Comparison of ENCODE assay signal across 17 cellular contexts in genomic region chrX:81259714-81260395, GRCh38. TPM values are rescaled to one million over a fixed set of nuclear protein-coding genes. Genes with fewer than 3 reads are reported as not detected.
DNase-seq lines count a peak whose midpoint lies in the region; ATAC-seq, FAIRE-seq and TF ChIP-seq lines count a peak whose summit lies in the region.
"Had no signal": no experiment of that assay in that cellular context is flagged by ENCODE, and none has a peak within 500 bp of the region (broad histone marks: within the 10 kb centered on the region; RNA-seq: fewer than 3 reads in every experiment).

No MANE protein-coding gene starts in this region.

- no peaks in the 10 kb centered on the region for H3K9me3 Mint-ChIP-seq in Calu3 (ENCODE audit: low read depth, unreplicated experiment)
- H3K9me3 Mint-ChIP-seq: activated T-cell treated with anti-CD3 and anti-CD28 coated beads, Interleukin-2, amount 50 U/mL, for 24 hours; immature natural killer cell; neural crest cell had no signal

- WGBS in esophagus squamous epithelium, 2 donors = 45 to 61% methylated on average over 3 of the region's 3 CpGs
- WGBS in pancreas, 2 donors = 82 to 88% methylated on average over 3 of the region's 3 CpGs

- H3K36me3 Mint-ChIP-seq in Calu3 (ENCODE audit: insufficient read depth, unreplicated experiment) = no peaks in the 10 kb centered on the region
- H3K36me3 Mint-ChIP-seq: immature natural killer cell had no signal

- H3K4me1 ChIP-seq in esophagus squamous epithelium (peaks cover 0 to 25% (median 3%) of the 10 kb centered on the region in 3 donors), pancreas (no peaks in the 10 kb centered on the region), kidney (ENCODE audit: control insufficient read depth in 1 of 2, insufficient read depth in 1 of 2, low read depth in 1 of 2, low read length in 2 of 2) (peaks cover 2 to 13% of the 10 kb centered on the region in 2 donors)

- H3K27me3 Mint-ChIP-seq in Calu3 (ENCODE audit: unreplicated experiment) = no peaks in the 10 kb centered on the region

- H3K36me3 ChIP-seq in esophagus squamous epithelium (no peaks in the 10 kb centered on the region), pancreas (no peaks in the 10 kb centered on the region), kidney (ENCODE audit: control insufficient read depth in 1 of 2, insufficient read depth in 2 of 2, low read length in 2 of 2) (no peaks in the 10 kb centered on the region)

- CTCF ChIA-PET in Calu3 (lab: Charles Lee) = no interaction called here

- TF ChIP-seq CTCF in Calu3 (IDR thresholded peaks at IDR 0.05; ENCODE audit: unreplicated experiment) = no peak
- no peak for TF ChIP-seq CTCF in esophagus squamous epithelium (IDR thresholded peaks at IDR 0.05)
- TF ChIP-seq CTCF in pancreas (IDR thresholded peaks at IDR 0.05) = no peak
- TF ChIP-seq CTCF in kidney (IDR thresholded peaks at IDR 0.05; ENCODE audit: borderline replicate concordance, extremely low read depth, insufficient read depth) = no peak

- H3K9me3 ChIP-seq in esophagus squamous epithelium (no peaks in the 10 kb centered on the region), pancreas (no peaks in the 10 kb centered on the region), kidney (ENCODE audit: control insufficient read depth in 1 of 2, low read length in 2 of 2) (no peaks in the 10 kb centered on the region)
- H3K9me3 ChIP-seq: body of pancreas had no signal

- ATAC-seq in pancreas (peak in 1 of 4 donors; percentile 24), HG02798 (IDR thresholded peaks at IDR 0.05; ENCODE audit: poor library complexity, unreplicated experiment) (no peak)
- ATAC-seq: body of pancreas had no signal

- H3K9ac ChIP-seq in kidney (ENCODE audit: low read length in 2 of 2) = no peak overlapping the region

- DNase-seq in Calu3 (no peak), M059J (ENCODE audit: low read depth) (peak; percentile 34), esophagus squamous epithelium (lab: John Stamatoyannopoulos, UW) (no peak), pancreas (no peak), NCI-H1436 (lab: John Stamatoyannopoulos, UW) (no peak), kidney (no peak), cerebellum (ENCODE audit: low spot score) (no peak)
- DNase-seq: activated T-cell treated with anti-CD3 and anti-CD28 coated beads, Interleukin-2, amount 50 U/mL, for 24 hours; body of pancreas; C1 segment of cervical spinal cord; immature natural killer cell; NCI-H1105 treated with DMSO at 0.1 percent for 48 hours; NCI-H526; SHP77 treated with DMSO at 0.1 percent for 48 hours; stimulated activated CD4-positive, alpha-beta T cell treated with anti-CD3 and anti-CD28 coated beads, Interleukin-15, amount 100 ng/mL, for 24 hours had no signal

- no peak overlapping the region for H3K4me3 Mint-ChIP-seq in Calu3 (ENCODE audit: low read depth, unreplicated experiment)
- H3K4me3 Mint-ChIP-seq: activated T-cell treated with anti-CD3 and anti-CD28 coated beads, Interleukin-2, amount 50 U/mL, for 24 hours; immature natural killer cell; neural crest cell had no signal

- no peak for TF ChIP-seq POLR2A in esophagus squamous epithelium (IDR thresholded peaks at IDR 0.05)

- intact Hi-C loops in Calu3 (cut with micrococcal nuclease; ENCODE audit: unreplicated experiment) = loop anchor here (2.0 to 10.0 kb wide), 2 partner anchors 57 to 115 kb away; partner anchors contain the start of gene SH3BGRL
- intact Hi-C loops in esophagus squamous epithelium (cut with DNase I) = no loop called here
- intact Hi-C loops in pancreas (cut with DNase I) = no loop called here
- intact Hi-C loops in kidney (cut with DNase I) = no loop called here

- peak; percentile 92 for FAIRE-seq in pancreas (lab: Jason Lieb, UNC)
- no peak for FAIRE-seq in kidney (lab: Jason Lieb, UNC)

- no TSS peak for BruUV-seq in Calu3 (replicated peaks; lab: Mats Ljungman, UMichigan)

- no peak overlapping the region for H3K4me3 ChIP-seq in esophagus squamous epithelium
- H3K4me3 ChIP-seq in pancreas = no peak overlapping the region
- no peak overlapping the region for H3K4me3 ChIP-seq in kidney (ENCODE audit: low read length in 2 of 2)
- H3K4me3 ChIP-seq: body of pancreas had no signal

- H3K27me3 ChIP-seq in esophagus squamous epithelium = no peaks in the 10 kb centered on the region
- no peaks in the 10 kb centered on the region for H3K27me3 ChIP-seq in pancreas
- H3K27me3 ChIP-seq: body of pancreas had no signal

- peak overlapping the region; percentile 42 to 72 (median 71) for H3K27ac ChIP-seq in esophagus squamous epithelium
- H3K27ac ChIP-seq in pancreas = no peak overlapping the region
- H3K27ac ChIP-seq in kidney (ENCODE audit: low read depth in 2 of 2, low read length in 2 of 2) = no peak overlapping the region

- H3K27ac Mint-ChIP-seq in Calu3 (ENCODE audit: unreplicated experiment) = peak overlapping the region; percentile 54
- H3K27ac Mint-ChIP-seq: activated T-cell treated with anti-CD3 and anti-CD28 coated beads, Interleukin-2, amount 50 U/mL, for 24 hours had no signal

- peaks cover 51% of the 10 kb centered on the region for H3K4me1 Mint-ChIP-seq in Calu3 (ENCODE audit: low read depth, unreplicated experiment)

RNA-seq across cellular contexts. Expression of gene SH3BGRL, which starts 58.0 kb away (rescaled TPM):
- total RNA-seq in Calu3 (2022) (91.2 and 105 TPM in 2 replicates), esophagus squamous epithelium (100 to 1,000 TPM in 2 of 4 donors, 10 to 100 TPM in 2; 29.9 to 111 (median 73.9) TPM), pancreas (10 to 100 TPM; 28.5 to 67.0 (median 37.2) TPM), kidney (130 TPM), cerebellum (64.1 TPM)
- 168 and 189 TPM in 2 replicates for total RNA-seq in M059J (2014; rRNA removed; shearing (Covaris generic))
- polyA plus RNA-seq in pancreas (10 to 100 TPM; 28.1 to 59.7 TPM), kidney (ENCODE audit: insufficient read depth, low read depth, low replicate concordance) (114 TPM)

RNA-seq across cellular contexts. Expression of gene HMGN5, which starts 58.1 kb away (rescaled TPM):
- total RNA-seq in Calu3 (2022) = 13.0 and 14.4 TPM in 2 replicates
- 3.1 and 3.7 TPM in 2 replicates for total RNA-seq in M059J (2014; rRNA removed; shearing (Covaris generic))
- 1 to 10 TPM in 3 of 4 donors, under 1 TPM in 1; 0.50 to 9.3 (median 2.3) TPM for total RNA-seq in esophagus squamous epithelium
- 1 to 10 TPM; 1.2 to 3.9 (median 2.0) TPM for total RNA-seq in pancreas
- 10 to 100 TPM in 1 of 2 donors, 1 to 10 TPM in 1; 3.8 to 18.9 TPM for polyA plus RNA-seq in pancreas
- total RNA-seq in kidney = 5.6 TPM
- polyA plus RNA-seq in kidney (ENCODE audit: insufficient read depth, low read depth, low replicate concordance) = 34.4 TPM
- 2.4 TPM for total RNA-seq in cerebellum

Comparison
In these comparisons a context has a peak if more than half of its experiments do, and no peak if none do; other contexts are left out.
1. H3K27ac ChIP-seq: peak in esophagus squamous epithelium (4 of 4); none in pancreas (0 of 4) and kidney (0 of 2).